ENCODE assay signal across 12 cellular contexts in genomic region chr1:167666416-167666815, GRCh38. TPM values are rescaled to one million over a fixed set of nuclear protein-coding genes. Genes with fewer than 3 reads are reported as not detected.
A peak's percentile ranks its signal among the peaks of the same experiment; 100 is the strongest.
DNase-seq lines count a peak whose midpoint lies in the region; ATAC-seq and TF ChIP-seq lines count a peak whose summit lies in the region.
"Had no signal": no experiment of that assay in that cellular context is flagged by ENCODE, and none has a peak within 500 bp of the region (broad histone marks: within the 10 kb centered on the region; RNA-seq: fewer than 3 reads in every experiment).

No MANE protein-coding gene starts in this region.

- peaks cover 3 to 4% of the 10 kb centered on the region in 2 donors for H3K4me1 ChIP-seq in breast epithelium
- H3K4me1 ChIP-seq: neural progenitor cell had no signal

- intact Hi-C loops in breast epithelium (cut with DNase I; ENCODE audit: low total_unique reads) (no loop called here), lower leg skin (cut with DNase I; ENCODE audit: low total_unique reads) (no loop called here)

- H3K27me3 ChIP-seq in breast epithelium = no peaks in the 10 kb centered on the region
- H3K27me3 ChIP-seq: neural progenitor cell had no signal

- H3K9me3 Mint-ChIP-seq in HFFc6 = no peaks in the 10 kb centered on the region
- H3K9me3 Mint-ChIP-seq in memory B cell = no peaks in the 10 kb centered on the region
- H3K9me3 Mint-ChIP-seq: neural progenitor cell had no signal

- no peak for TF ChIP-seq POLR2A in breast epithelium (IDR thresholded peaks at IDR 0.05)
- no peak for TF ChIP-seq POLR2A in lower leg skin (IDR thresholded peaks at IDR 0.05)

- H3K27me3 Mint-ChIP-seq in HFFc6 (ENCODE audit: insufficient read depth) (peaks cover 9% of the 10 kb centered on the region), memory B cell (no peaks in the 10 kb centered on the region)

- H3K36me3 Mint-ChIP-seq in HFFc6 (ENCODE audit: low read depth) = no peaks in the 10 kb centered on the region
- peaks cover 37% of the 10 kb centered on the region for H3K36me3 Mint-ChIP-seq in memory B cell
- H3K36me3 Mint-ChIP-seq: neural progenitor cell had no signal

- H3K27ac Mint-ChIP-seq in HFFc6 (no peak overlapping the region), memory B cell (peak overlapping the region; percentile 65)
- H3K27ac Mint-ChIP-seq: neural progenitor cell had no signal

- in situ Hi-C loops in G401 (cut with HindIII; ENCODE audit: low sequenced_read_pairs) = no loop called here

- DNase-seq in AG09319 (ENCODE audit: extremely low read depth, low read depth) (peak; percentile 12), HFFc6 (peak; percentile 16), breast epithelium (ENCODE audit: low spot score in 2 of 2) (no peak), memory B cell (ENCODE audit: low spot score in 2 of 2) (no peak), lower leg skin (ENCODE audit: low spot score in 2 of 2) (no peak), NCI-H446 (lab: John Stamatoyannopoulos, UW) (no peak), NCI-H1105 treated with DMSO at 0.1 percent for 48 hours (lab: John Stamatoyannopoulos, UW) (no peak), G401 (ENCODE audit: low spot score) (no peak)
- DNase-seq: NCI-H748 treated with DMSO at 0.1 percent for 48 hours; stimulated activated CD4-positive, alpha-beta T cell treated with anti-CD3 and anti-CD28 coated beads, Interleukin-2, amount 100 ng/mL, for 48 hours; T-helper 1 cell had no signal

- TF ChIP-seq CTCF in AG09319 (IDR thresholded peaks at IDR 0.05; ENCODE audit: low read depth, low read length) (no peak), HFFc6 (IDR thresholded peaks at IDR 0.05) (no peak), breast epithelium (IDR thresholded peaks at IDR 0.05) (no peak), lower leg skin (IDR thresholded peaks at IDR 0.05) (no peak)

- peak overlapping the region; percentile 26 to 48 for H3K27ac ChIP-seq in breast epithelium
- H3K27ac ChIP-seq: neural progenitor cell had no signal

- H3K9me3 ChIP-seq in breast epithelium = no peaks in the 10 kb centered on the region

- no peak overlapping the region; the same call in 1 of the 2 replicates for H3K4me3 Mint-ChIP-seq in HFFc6
- H3K4me3 Mint-ChIP-seq in memory B cell = peak overlapping the region; percentile 49
- H3K4me3 Mint-ChIP-seq: neural progenitor cell had no signal

- H3K4me1 Mint-ChIP-seq in HFFc6 (ENCODE audit: low read depth) = peaks cover 43% of the 10 kb centered on the region
- peaks cover 76% of the 10 kb centered on the region for H3K4me1 Mint-ChIP-seq in memory B cell

- no peaks in the 10 kb centered on the region for H3K36me3 ChIP-seq in breast epithelium
- H3K36me3 ChIP-seq: neural progenitor cell had no signal

- H3K4me3 ChIP-seq in breast epithelium = no peak overlapping the region
- H3K4me3 ChIP-seq in lower leg skin (ENCODE audit: low read depth, poor library complexity, severe bottlenecking) = no peak overlapping the region
- H3K4me3 ChIP-seq: neural progenitor cell had no signal

- 74 to 80% methylated on average over 4 of the region's 4 CpGs for WGBS in lower leg skin, 2 donors

- no peak for ATAC-seq in memory B cell (ENCODE audit: low read depth)

RNA-seq across cellular contexts. Expression of gene RCSD1, which starts 36.4 kb away (rescaled TPM):
- total RNA-seq in HFFc6 (2021; fragmentation: NEBNext Ultra II Directional; extraction: Animal tissue kit (Norgen Biotek cat#: 25700)) = not detected
- total RNA-seq in breast epithelium (10 to 100 TPM; 11.5 to 29.0 (median 12.0) TPM), lower leg skin (1 to 10 TPM; 2.4 to 8.7 (median 4.4) TPM)
- not detected in 2 replicates for total RNA-seq in G401 (2014; rRNA removed; shearing (Covaris generic))

RNA-seq across cellular contexts. Expression of gene MPZL1, which starts 55.4 kb away (rescaled TPM):
- total RNA-seq in HFFc6 (2021; fragmentation: NEBNext Ultra II Directional; extraction: Animal tissue kit (Norgen Biotek cat#: 25700)) = 100 to 1,000 TPM; 147 to 188 (median 183) TPM
- total RNA-seq in breast epithelium (10 to 100 TPM; 43.5 to 86.8 (median 86.2) TPM), lower leg skin (10 to 100 TPM; 24.9 to 54.6 (median 30.9) TPM)
- total RNA-seq in G401 (2014; rRNA removed; shearing (Covaris generic)) = 94.8 and 155 TPM in 2 replicates

Comparison
In these comparisons a context has a peak if more than half of its experiments do, and no peak if none do; other contexts are left out.
1. DNase-seq: peak in AG09319 (single experiment) and HFFc6 (single experiment); none in breast epithelium (0 of 2), memory B cell (0 of 2), lower leg skin (0 of 2), NCI-H446 (0 of 2), NCI-H1105 treated with DMSO at 0.1 percent for 48 hours (single experiment) and G401 (single experiment).